ENCODE assay signal across 8 cellular contexts in the genomic region with DNA sequence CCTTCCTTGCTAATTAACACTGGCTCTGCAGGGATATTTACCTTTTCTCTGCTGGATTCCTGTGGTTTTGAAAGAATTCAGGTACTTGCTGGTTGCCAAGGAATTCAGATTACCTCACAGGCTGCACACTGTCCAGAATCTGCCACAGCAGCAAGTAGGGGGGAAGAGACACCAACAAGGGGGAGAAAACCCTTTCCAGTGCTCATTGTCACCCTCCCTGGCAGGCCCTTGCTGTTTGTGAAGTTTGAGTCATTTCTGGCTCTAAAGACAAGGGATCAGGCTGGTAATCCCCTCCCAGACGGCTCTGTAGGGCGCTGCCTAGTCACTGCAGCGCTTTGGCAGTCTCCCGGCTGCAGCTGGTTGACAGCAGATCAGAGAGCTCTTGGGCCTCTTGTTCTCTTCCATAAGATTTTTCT. TPM values are rescaled to one million over a fixed set of nuclear protein-coding genes. Genes with fewer than 3 reads are reported as not detected.
DNase-seq lines count a peak whose midpoint lies in the region; ATAC-seq and TF ChIP-seq lines count a peak whose summit lies in the region.

No MANE protein-coding gene starts in this region.

- TF ChIP-seq CTCF in breast epithelium (IDR thresholded peaks at IDR 0.05) = no peak

- H3K9ac ChIP-seq in HUES48 (ENCODE audit: low read depth, low read length) = peak overlapping the region; percentile 46; the same call in 1 of the 2 replicates
- H3K9ac ChIP-seq in stomach smooth muscle (ENCODE audit: low read length in 2 of 2) = peak overlapping the region in 1 of 2 donors; percentile 60

- H3K4me1 ChIP-seq in HUES48 (ENCODE audit: control insufficient read depth, insufficient read depth, low read length) (peaks cover 21% of the 10 kb centered on the region), breast epithelium (peaks cover 0 to 5% of the 10 kb centered on the region in 2 donors), stomach smooth muscle (ENCODE audit: control insufficient read depth, insufficient read depth, low read length) (peaks cover 8% of the 10 kb centered on the region)

- H3K4me3 ChIP-seq in HUES48 (ENCODE audit: low read depth, low read length) (peak overlapping the region; percentile 1; the same call in 1 of the 2 replicates), breast epithelium (peak overlapping the region in 1 of 3 donors; percentile 2), stomach smooth muscle (ENCODE audit: low read length in 2 of 2) (peak overlapping the region in 1 of 2 donors; percentile 49)

- H3K27me3 ChIP-seq in HUES48 (ENCODE audit: control insufficient read depth, insufficient read depth, low read length) = no peaks in the 10 kb centered on the region
- no peaks in the 10 kb centered on the region for H3K27me3 ChIP-seq in breast epithelium
- H3K27me3 ChIP-seq in stomach smooth muscle (ENCODE audit: control insufficient read depth in 1 of 2, insufficient read depth in 2 of 2, low read length in 2 of 2) = no peaks in the 10 kb centered on the region

- H3K36me3 ChIP-seq in HUES48 (ENCODE audit: control insufficient read depth, insufficient read depth, low read length) (peaks cover 22% of the 10 kb centered on the region), breast epithelium (no peaks in the 10 kb centered on the region), stomach smooth muscle (ENCODE audit: control insufficient read depth in 2 of 2, insufficient read depth in 2 of 2, low read length in 2 of 2) (no peaks in the 10 kb centered on the region)

- H3K9me3 ChIP-seq in HUES48 (ENCODE audit: control insufficient read depth, insufficient read depth, low read length) = no peaks in the 10 kb centered on the region
- no peaks in the 10 kb centered on the region for H3K9me3 ChIP-seq in breast epithelium
- H3K9me3 ChIP-seq in stomach smooth muscle (ENCODE audit: control insufficient read depth in 2 of 2, low read length in 2 of 2) = no peaks in the 10 kb centered on the region

- H3K27ac ChIP-seq in HUES48 (ENCODE audit: low read depth, low read length) = peak overlapping the region; percentile 89
- H3K27ac ChIP-seq in breast epithelium = peak overlapping the region; percentile 83 to 87
- peak overlapping the region; percentile 75 for H3K27ac ChIP-seq in stomach smooth muscle (ENCODE audit: low read length)

- TF ChIP-seq POLR2A in breast epithelium (IDR thresholded peaks at IDR 0.05) = no peak

- intact Hi-C loops in breast epithelium (cut with DNase I; ENCODE audit: low total_unique reads) = no loop called here

- DNase-seq in GM04503 (ENCODE audit: low read depth) (peak; percentile 75), breast epithelium (ENCODE audit: low spot score in 2 of 2) (peak; percentile 74 to 87), islet precursor cell (peak; percentile 98)

- ATAC-seq in GM19324 (IDR thresholded peaks at IDR 0.05; ENCODE audit: low FRiP score, unreplicated experiment) (no peak), HG03342 (IDR thresholded peaks at IDR 0.05; ENCODE audit: unreplicated experiment) (no peak), HG03025 (IDR thresholded peaks at IDR 0.05; ENCODE audit: low FRiP score, unreplicated experiment) (no peak)

RNA-seq across cellular contexts. Expression of gene TTLL5, which starts 50.8 kb away (rescaled TPM):
- 10 to 100 TPM; 21.9 to 66.6 (median 35.7) TPM for total RNA-seq in breast epithelium

RNA-seq across cellular contexts. Expression of gene ERG28, which starts 51.1 kb away (rescaled TPM):
- total RNA-seq in breast epithelium = 1 to 10 TPM; 4.5 to 9.7 (median 5.9) TPM
